26 cellular contexts compared by ENCODE assay signal in genomic region chr6:165652766-165653165, GRCh38. TPM values are rescaled to one million over a fixed set of nuclear protein-coding genes. Genes with fewer than 3 reads are reported as not detected.
"Had no signal": no experiment of that assay in that cellular context is flagged by ENCODE, and none has a peak within 500 bp of the region (broad histone marks: within the 10 kb centered on the region; RNA-seq: fewer than 3 reads in every experiment).

No MANE protein-coding gene starts in this region.

- H3K4me1 ChIP-seq: esophagus squamous epithelium, right lobe of liver, suprapubic skin, transverse colon had no signal

- FAIRE-seq: colon, keratinocyte, urothelium cell line had no signal

- H3K27me3 ChIP-seq: right lobe of liver had no signal

- H3K27ac ChIP-seq: esophagus squamous epithelium, right lobe of liver, stomach, suprapubic skin, transverse colon had no signal

- DNase-seq: activated B cell treated with CpG ODN at 0.5 μM for 24 hours; activated CD4-positive, alpha-beta T cell treated with anti-CD3 and anti-CD28 coated beads for 36 hours; activated CD4-positive, alpha-beta T cell treated with anti-CD3 and anti-CD28 coated beads, Interleukin-2, amount 50 U/mL, for 48 hours; activated effector memory CD4-positive, alpha-beta T cell treated with Interleukin-2 at 50 U/mL for 16 hours; activated naive CD4-positive, alpha-beta T cell treated with anti-CD3 and anti-CD28 coated beads for 36 hours; activated naive CD8-positive, alpha-beta T cell treated with anti-CD3 and anti-CD28 coated beads, Interleukin-2, amount 10 ng/mL, durations not matched to agents 7 days and 5 days; activated T-cell treated with anti-CD3 and anti-CD28 coated beads, Interleukin-2, amount 50 U/mL, for 72 hours; amniotic stem cell; effector memory CD4-positive, alpha-beta T cell; esophagus squamous epithelium; left colon; mucosa of descending colon; naive B cell; occipital lobe; posterior cingulate gyrus; right lobe of liver; stimulated activated CD4-positive, alpha-beta T cell treated with anti-CD3 and anti-CD28 coated beads, Interleukin-15, amount 100 ng/mL, for 24 hours; stomach; T-helper 1 cell; transverse colon had no signal

- H3K4me2 ChIP-seq: smooth muscle cell had no signal

- H3K9me3 ChIP-seq: esophagus squamous epithelium, mucosa of descending colon, right lobe of liver, stomach, suprapubic skin, transverse colon had no signal

- H3K36me3 ChIP-seq: esophagus squamous epithelium, right lobe of liver, stomach, suprapubic skin, transverse colon had no signal

- H3K4me3 ChIP-seq: esophagus squamous epithelium, mucosa of descending colon, right lobe of liver, smooth muscle cell, stomach, suprapubic skin, transverse colon had no signal

- ATAC-seq: activated CD4-positive, alpha-beta T cell treated with anti-CD3 and anti-CD28 coated beads for 36 hours; activated T-cell treated with anti-CD3 and anti-CD28 coated beads, Interleukin-2, amount 50 U/mL, for 72 hours; left colon; mucosa of descending colon; stimulated activated memory B cell treated with anti-CD40 and anti-IgM and Interleukin-4, amounts not matched to agents 10 μg/mL and 1 μg/mL and 100 μg/mL, for 72 hours had no signal

RNA-seq across cellular contexts. Expression of gene PDE10A, which starts 10.3 kb away (rescaled TPM):
- total RNA-seq: activated B cell treated with CpG ODN at 0.5 μM for 24 hours; activated CD4-positive, alpha-beta T cell treated with anti-CD3 and anti-CD28 coated beads for 36 hours; activated naive CD4-positive, alpha-beta T cell treated with anti-CD3 and anti-CD28 coated beads for 36 hours; activated naive CD8-positive, alpha-beta T cell treated with anti-CD3 and anti-CD28 coated beads, Interleukin-2, amount 10 ng/mL, durations not matched to agents 7 days and 5 days; activated T-cell treated with anti-CD3 and anti-CD28 coated beads, Interleukin-2, amount 50 U/mL, for 72 hours had no signal
- polyA plus RNA-seq: keratinocyte had no signal
